In the genomic region with DNA sequence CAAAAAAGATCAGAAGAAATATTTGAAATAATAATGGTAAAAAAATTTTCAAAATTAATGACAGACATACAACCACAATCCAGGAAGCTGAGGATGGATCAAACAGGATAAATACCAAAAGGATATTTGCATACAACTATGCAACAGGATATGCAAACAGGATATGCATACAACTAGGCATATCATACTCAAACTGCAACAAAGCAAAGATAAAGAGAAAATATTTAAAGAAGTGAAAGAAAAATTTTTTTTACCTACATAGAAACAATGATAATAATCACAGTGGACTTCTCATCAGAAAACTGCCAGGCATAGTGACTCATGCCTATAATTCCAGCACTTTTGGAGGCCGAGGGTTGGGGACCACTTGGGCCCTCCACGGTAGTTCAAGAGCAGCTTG, we compare ENCODE assay signal across 17 cellular contexts. TPM values are rescaled to one million over a fixed set of nuclear protein-coding genes. Genes with fewer than 3 reads are reported as not detected.
DNase-seq lines count a peak whose midpoint lies in the region; ATAC-seq and TF ChIP-seq lines count a peak whose summit lies in the region.
"Had no signal": no experiment of that assay in that cellular context is flagged by ENCODE, and none has a peak within 500 bp of the region (broad histone marks: within the 10 kb centered on the region; RNA-seq: fewer than 3 reads in every experiment).

No MANE protein-coding gene starts in this region.

- POLR2A ChIA-PET in PC-3 (lab: Charles Lee; ENCODE audit: unreplicated experiment), result no interaction called here

- H3K9me3 Mint-ChIP-seq in activated T-helper 1 cell treated with anti-CD3 and anti-CD28 coated beads, Interleukin-12 subunit alpha, Interleukin-12 subunit beta, Interleukin-2, Interleukin-4 antibody, amounts not matched to agents 30 ng/mL and 10 ng/mL and 1 ng/mL, durations not matched to agents 14 hours and 24 hours and 36 hours, result peaks cover 17% of the 10 kb centered on the region

- no peak overlapping the region for H3K27ac Mint-ChIP-seq in activated T-helper 1 cell treated with anti-CD3 and anti-CD28 coated beads, Interleukin-12 subunit alpha, Interleukin-12 subunit beta, Interleukin-2, Interleukin-4 antibody, amounts not matched to agents 30 ng/mL and 10 ng/mL and 1 ng/mL, durations not matched to agents 14 hours and 24 hours and 36 hours

- no peaks in the 10 kb centered on the region for H4K20me1 ChIP-seq in PC-3 (ENCODE audit: low read length)
- H4K20me1 ChIP-seq: BLaER1 treated with 17β-estradiol and CSF1 and Interleukin-3, amounts not matched to agents 10 nM and 100 nM had no signal

- H3K9me2 ChIP-seq in PC-3 (replicated peaks; ENCODE audit: low read length), result no peaks in the 10 kb centered on the region

- H3K27me3 ChIP-seq in PC-3 (ENCODE audit: low read length) (no peaks in the 10 kb centered on the region), upper lobe of right lung (no peaks in the 10 kb centered on the region)
- H3K27me3 ChIP-seq: BLaER1 treated with 17β-estradiol and CSF1 and Interleukin-3, amounts not matched to agents 10 nM and 100 nM had no signal

- H3K4me2 ChIP-seq in PC-3 (ENCODE audit: low read length), result peak overlapping the region; percentile 82

- H3K79me2 ChIP-seq in PC-3 (ENCODE audit: low read length), result no peaks in the 10 kb centered on the region

- H2AFZ ChIP-seq in PC-3 (ENCODE audit: low read length), result no peak overlapping the region
- H2AFZ ChIP-seq: GM23248 had no signal

- TF ChIP-seq CTCF in 22Rv1 (IDR thresholded peaks at IDR 0.05) (no peak), PC-3 (conservative IDR thresholded peaks at IDR 0.05; ENCODE audit: low read depth, low read length) (no peak), upper lobe of right lung (IDR thresholded peaks at IDR 0.05) (no peak)

- H3K4me3 Mint-ChIP-seq in activated T-helper 1 cell treated with anti-CD3 and anti-CD28 coated beads, Interleukin-12 subunit alpha, Interleukin-12 subunit beta, Interleukin-2, Interleukin-4 antibody, amounts not matched to agents 30 ng/mL and 10 ng/mL and 1 ng/mL, durations not matched to agents 14 hours and 24 hours and 36 hours, result no peak overlapping the region

- H3K4me1 Mint-ChIP-seq in activated T-helper 1 cell treated with anti-CD3 and anti-CD28 coated beads, Interleukin-12 subunit alpha, Interleukin-12 subunit beta, Interleukin-2, Interleukin-4 antibody, amounts not matched to agents 30 ng/mL and 10 ng/mL and 1 ng/mL, durations not matched to agents 14 hours and 24 hours and 36 hours (ENCODE audit: low read depth), result no peaks in the 10 kb centered on the region

- CTCF ChIA-PET in PC-3 (lab: Charles Lee), result no interaction called here

- peak overlapping the region; percentile 60 for H3K9ac ChIP-seq in PC-3 (ENCODE audit: low read length)
- H3K9ac ChIP-seq: BLaER1 treated with 17β-estradiol and CSF1 and Interleukin-3, amounts not matched to agents 10 nM and 100 nM; GM23248 had no signal

- H3F3A ChIP-seq in PC-3 (ENCODE audit: low read length, unreplicated experiment), result peaks cover 9% of the 10 kb centered on the region

- H3K4me1 ChIP-seq in PC-3 (ENCODE audit: insufficient read depth, low read length), result peaks cover 53% of the 10 kb centered on the region
- no peaks in the 10 kb centered on the region for H3K4me1 ChIP-seq in upper lobe of right lung

- no TSS peak for BruUV-seq in PC-3 (replicated peaks; lab: Mats Ljungman, UMichigan)

- H3K9me3 ChIP-seq in PC-3 (ENCODE audit: low read length) (no peaks in the 10 kb centered on the region), upper lobe of right lung (no peaks in the 10 kb centered on the region)

- peak overlapping the region; percentile 89 for H3K27ac ChIP-seq in 22Rv1
- H3K27ac ChIP-seq in PC-3 (ENCODE audit: low read length), result peak overlapping the region; percentile 99
- H3K27ac ChIP-seq in epithelial cell of prostate, result peak overlapping the region; percentile 99
- no peak overlapping the region for H3K27ac ChIP-seq in upper lobe of right lung
- H3K27ac ChIP-seq: BLaER1 treated with 17β-estradiol and CSF1 and Interleukin-3, amounts not matched to agents 10 nM and 100 nM; GM23248 had no signal

- H3K36me3 ChIP-seq in PC-3 (ENCODE audit: low read depth, low read length), result no peaks in the 10 kb centered on the region
- H3K36me3 ChIP-seq in upper lobe of right lung, result no peaks in the 10 kb centered on the region
- H3K36me3 ChIP-seq: BLaER1 treated with 17β-estradiol and CSF1 and Interleukin-3, amounts not matched to agents 10 nM and 100 nM had no signal

- H3K36me3 Mint-ChIP-seq in activated T-helper 1 cell treated with anti-CD3 and anti-CD28 coated beads, Interleukin-12 subunit alpha, Interleukin-12 subunit beta, Interleukin-2, Interleukin-4 antibody, amounts not matched to agents 30 ng/mL and 10 ng/mL and 1 ng/mL, durations not matched to agents 14 hours and 24 hours and 36 hours (ENCODE audit: low read depth), result peaks cover 1% of the 10 kb centered on the region

- DNase-seq in Daoy (ENCODE audit: low read depth) (peak; percentile 7), PC-3 (peak; percentile 56), epithelial cell of prostate (ENCODE audit: low read depth, low spot score) (no peak), upper lobe of right lung (no peak), middle frontal gyrus (ENCODE audit: extremely low spot score, low spot score) (no peak)
- DNase-seq in activated naive CD4-positive, alpha-beta T cell treated with anti-CD3 and anti-CD28 coated beads, Interleukin-2, amount 50 U/mL, for 16 hours, result no peak
- no peak for DNase-seq in activated T-helper 1 cell treated with anti-CD3 and anti-CD28 coated beads, Interleukin-12 subunit alpha, Interleukin-12 subunit beta, Interleukin-2, Interleukin-4 antibody, amounts not matched to agents 30 ng/mL and 10 ng/mL and 1 ng/mL, durations not matched to agents 14 hours and 24 hours and 36 hours (ENCODE audit: low spot score)
- DNase-seq: DMS153, GM23248, HCEC 1CT, KG1, NCI-H1105, NCI-H1694, NCI-H2227 treated with DMSO at 0.1 percent for 48 hours, NCI-H524 had no signal

- H3K4me3 ChIP-seq in PC-3 (ENCODE audit: low read length), result peak overlapping the region; percentile 59
- no peak overlapping the region for H3K4me3 ChIP-seq in upper lobe of right lung
- H3K4me3 ChIP-seq: BLaER1 treated with 17β-estradiol and CSF1 and Interleukin-3, amounts not matched to agents 10 nM and 100 nM; GM23248 had no signal

- intact Hi-C loops in PC-3 (cut with micrococcal nuclease) (loop anchor here (1.0 to 5.0 kb wide), 4 partner anchors 38 to 187 kb away; no protein-coding TSS in a partner anchor), upper lobe of right lung (cut with DNase I) (no loop called here)
- intact Hi-C loops in activated T-helper 1 cell treated with anti-CD3 and anti-CD28 coated beads, Interleukin-12 subunit alpha, Interleukin-12 subunit beta, Interleukin-2, Interleukin-4 antibody, amounts not matched to agents 30 ng/mL and 10 ng/mL and 1 ng/mL, durations not matched to agents 14 hours and 24 hours and 36 hours (cut with micrococcal nuclease), result no loop called here

- ATAC-seq in PC-3 (peak; percentile 50), upper lobe of right lung (no peak)

- peaks cover 3% of the 10 kb centered on the region for H3K27me3 Mint-ChIP-seq in activated T-helper 1 cell treated with anti-CD3 and anti-CD28 coated beads, Interleukin-12 subunit alpha, Interleukin-12 subunit beta, Interleukin-2, Interleukin-4 antibody, amounts not matched to agents 30 ng/mL and 10 ng/mL and 1 ng/mL, durations not matched to agents 14 hours and 24 hours and 36 hours (ENCODE audit: insufficient read depth)

RNA-seq across cellular contexts. Expression of gene DHX15, which starts 11.3 kb away (rescaled TPM):
- total RNA-seq in Daoy (2014; rRNA removed; shearing (Covaris generic)), result 174 and 194 TPM in 2 replicates
- 201 and 229 TPM in 2 replicates for total RNA-seq in PC-3 (2014; rRNA removed)
- total RNA-seq in upper lobe of right lung, result 101 TPM
- total RNA-seq in activated T-helper 1 cell treated with anti-CD3 and anti-CD28 coated beads, Interleukin-12 subunit alpha, Interleukin-12 subunit beta, Interleukin-2, Interleukin-4 antibody, amounts not matched to agents 30 ng/mL and 10 ng/mL and 1 ng/mL, durations not matched to agents 14 hours and 24 hours and 36 hours, result 246 and 260 TPM in 2 replicates

Comparison
In these comparisons a context has a peak if more than half of its experiments do, and no peak if none do; other contexts are left out.
1. DNase-seq: peak in Daoy (single experiment) and PC-3 (single experiment); none in epithelial cell of prostate (single experiment), activated naive CD4-positive, alpha-beta T cell treated with anti-CD3 and anti-CD28 coated beads, Interleukin-2, amount 50 U/mL, for 16 hours (single experiment), upper lobe of right lung (single experiment), middle frontal gyrus (single experiment) and activated T-helper 1 cell treated with anti-CD3 and anti-CD28 coated beads, Interleukin-12 subunit alpha, Interleukin-12 subunit beta, Interleukin-2, Interleukin-4 antibody, amounts not matched to agents 30 ng/mL and 10 ng/mL and 1 ng/mL, durations not matched to agents 14 hours and 24 hours and 36 hours (single experiment).